10 cellular contexts compared by ENCODE assay signal in genomic region chr1:107196973-107197562, GRCh38. TPM values are rescaled to one million over a fixed set of nuclear protein-coding genes. Genes with fewer than 3 reads are reported as not detected.
DNase-seq lines count a peak whose midpoint lies in the region; ATAC-seq and TF ChIP-seq lines count a peak whose summit lies in the region.
"Had no signal": no experiment of that assay in that cellular context is flagged by ENCODE, and none has a peak within 500 bp of the region (broad histone marks: within the 10 kb centered on the region; RNA-seq: fewer than 3 reads in every experiment).

No MANE protein-coding gene starts in this region.

- intact Hi-C loops in CD14-positive monocyte (cut with micrococcal nuclease) = no loop called here

- H3K27ac Mint-ChIP-seq in CD14-positive monocyte = no peak overlapping the region

- peaks cover 0 to 3% (median 0%) of the 10 kb centered on the region in 7 donors for H3K9me3 Mint-ChIP-seq in CD14-positive monocyte

- DNase-seq in CD14-positive monocyte (ENCODE audit: low spot score) (no peak), NCI-H446 treated with DMSO at 0.1 percent for 48 hours (lab: John Stamatoyannopoulos, UW) (peak; percentile 86), epithelial cell of proximal tubule (ENCODE audit: low read depth) (no peak), superior temporal gyrus (ENCODE audit: extremely low spot score) (no peak), dermis blood vessel endothelial cell (no peak)
- DNase-seq in activated CD4-positive, CD25-positive, alpha-beta regulatory T cell treated with anti-CD3 and anti-CD28 coated beads, Interleukin-2, amount 50 U/mL, for 72 hours = no peak

- no peaks in the 10 kb centered on the region for H3K27me3 Mint-ChIP-seq in CD14-positive monocyte (ENCODE audit: low read depth in 3 of 3)

- H3K4me3 Mint-ChIP-seq in CD14-positive monocyte = no peak overlapping the region

- no peak overlapping the region for H3K4me3 ChIP-seq in epithelial cell of proximal tubule (ENCODE audit: low read depth, low read length)
- H3K4me3 ChIP-seq: SJSA1 had no signal

- no peaks in the 10 kb centered on the region for H3K36me3 Mint-ChIP-seq in CD14-positive monocyte

- TF ChIP-seq CTCF in CD14-positive monocyte (IDR thresholded peaks at IDR 0.05) (peak; percentile 49), epithelial cell of proximal tubule (conservative IDR thresholded peaks at IDR 0.05; ENCODE audit: low read depth, low read length) (peak; percentile 75)

- ATAC-seq in GM18858 (IDR thresholded peaks at IDR 0.05; ENCODE audit: unreplicated experiment) = peak; percentile 92
- peak; percentile 88 for ATAC-seq in HG02884 (IDR thresholded peaks at IDR 0.05; ENCODE audit: unreplicated experiment)
- ATAC-seq: left colon had no signal

- no peaks in the 10 kb centered on the region for H3K4me1 Mint-ChIP-seq in CD14-positive monocyte

RNA-seq across cellular contexts. Expression of gene NTNG1, which starts 56.2 kb away (rescaled TPM):
- polyA plus RNA-seq in CD14-positive monocyte = not detected
- 25.8 and 32.0 TPM in 2 replicates for total RNA-seq in epithelial cell of proximal tubule
- total RNA-seq in dermis blood vessel endothelial cell = under 0.01 and 0.05 TPM in 2 replicates
- total RNA-seq: SJSA1 had no signal

Comparison
In these comparisons a context has a peak if more than half of its experiments do, and no peak if none do; other contexts are left out.
1. RNA of gene NTNG1, which starts 56.2 kb away (total RNA-seq): 25.8 to 32.0 TPM in epithelial cell of proximal tubule; under 0.01 to 0.05 TPM in dermis blood vessel endothelial cell; every median in the first group is over 10 times any median in the second.